ENCODE assay signal across 10 cellular contexts in the genomic region with DNA sequence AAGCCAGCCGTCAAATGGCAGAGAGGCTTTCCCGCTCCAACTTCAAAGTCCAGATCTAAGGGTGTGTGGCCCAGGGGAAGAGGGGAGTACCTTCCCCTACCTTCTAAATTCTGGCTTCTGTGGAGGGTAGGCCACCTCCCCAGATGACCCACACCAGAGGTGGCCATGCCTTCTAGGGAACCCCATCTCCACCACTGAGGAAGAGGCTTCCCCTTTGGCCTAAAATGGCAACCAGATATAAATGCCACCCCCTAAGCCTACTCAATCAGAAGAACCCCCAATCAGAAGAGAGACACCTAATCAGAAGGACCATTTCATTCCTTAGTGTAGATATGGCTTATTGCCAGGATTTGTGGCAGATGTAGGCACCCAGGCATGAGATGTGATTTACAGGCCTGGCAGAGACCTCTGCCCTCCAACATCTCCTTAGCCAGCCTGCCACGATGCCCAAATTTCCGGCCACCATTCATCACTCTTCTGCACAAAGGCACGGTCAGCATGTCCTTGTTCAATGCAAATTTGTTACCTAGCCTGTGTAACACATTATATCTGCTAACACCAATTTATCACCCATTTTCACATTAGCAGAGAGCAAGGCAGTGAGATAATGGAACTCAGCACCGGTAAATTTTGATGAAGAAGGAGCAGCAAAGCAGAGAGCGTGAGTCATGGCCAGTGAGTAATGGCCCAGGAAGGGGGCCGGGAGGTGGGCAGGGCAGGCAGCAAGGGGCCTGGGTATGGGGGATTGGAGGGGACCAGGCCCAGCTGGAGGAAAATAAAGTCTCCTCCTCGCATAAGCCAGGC.
DNase-seq lines count a peak whose midpoint lies in the region; ATAC-seq, FAIRE-seq and TF ChIP-seq lines count a peak whose summit lies in the region.
"Had no signal": no experiment of that assay in that cellular context is flagged by ENCODE, and none has a peak within 500 bp of the region (broad histone marks: within the 10 kb centered on the region; RNA-seq: fewer than 3 reads in every experiment).

No MANE protein-coding gene starts in this region.

- TF ChIP-seq POLR2A in erythroblast (IDR thresholded peaks at IDR 0.05; ENCODE audit: low read length): no peak

- DNase-seq in NCI-H2227 (lab: John Stamatoyannopoulos, UW; ENCODE audit: unreplicated experiment) (peak; percentile 23), NCI-H2227 treated with DMSO at 0.1 percent for 48 hours (lab: John Stamatoyannopoulos, UW) (no peak), RCC 7860 (ENCODE audit: low spot score) (peak; percentile 78), erythroblast (lab: John Stamatoyannopoulos, UW) (peak; percentile 20 to 26), skeletal muscle cell (ENCODE audit: low read depth) (peak; percentile 16), NCI-H446 treated with DMSO at 0.1 percent for 48 hours (lab: John Stamatoyannopoulos, UW) (no peak)
- DNase-seq: stimulated activated CD4-positive, alpha-beta T cell treated with anti-CD3 and anti-CD28 coated beads, Interleukin-1b, Interleukin-23, amount 100 ng/mL, for 48 hours had no signal

- no peak for ATAC-seq in HG02759 (IDR thresholded peaks at IDR 0.05; ENCODE audit: unreplicated experiment)
- ATAC-seq in HG03432 (IDR thresholded peaks at IDR 0.05; ENCODE audit: unreplicated experiment): no peak
- ATAC-seq: activated CD4-positive, CD25-positive, alpha-beta regulatory T cell treated with anti-CD3 and anti-CD28 coated beads, Interleukin-2, amount 50 U/mL, for 24 hours had no signal

- FAIRE-seq in RCC 7860 (lab: Jason Lieb, UNC): peak; percentile 82

- H3K4me3 ChIP-seq in skeletal muscle cell (ENCODE audit: low read depth, low read length): no peak overlapping the region

Comparison
In these comparisons a context has a peak if more than half of its experiments do, and no peak if none do; other contexts are left out.
1. DNase-seq: peak in NCI-H2227 (single experiment), RCC 7860 (single experiment), erythroblast (2 of 2) and skeletal muscle cell (single experiment); none in NCI-H2227 treated with DMSO at 0.1 percent for 48 hours (single experiment) and NCI-H446 treated with DMSO at 0.1 percent for 48 hours (single experiment).